ENCODE assay signal across 10 cellular contexts in the genomic region with DNA sequence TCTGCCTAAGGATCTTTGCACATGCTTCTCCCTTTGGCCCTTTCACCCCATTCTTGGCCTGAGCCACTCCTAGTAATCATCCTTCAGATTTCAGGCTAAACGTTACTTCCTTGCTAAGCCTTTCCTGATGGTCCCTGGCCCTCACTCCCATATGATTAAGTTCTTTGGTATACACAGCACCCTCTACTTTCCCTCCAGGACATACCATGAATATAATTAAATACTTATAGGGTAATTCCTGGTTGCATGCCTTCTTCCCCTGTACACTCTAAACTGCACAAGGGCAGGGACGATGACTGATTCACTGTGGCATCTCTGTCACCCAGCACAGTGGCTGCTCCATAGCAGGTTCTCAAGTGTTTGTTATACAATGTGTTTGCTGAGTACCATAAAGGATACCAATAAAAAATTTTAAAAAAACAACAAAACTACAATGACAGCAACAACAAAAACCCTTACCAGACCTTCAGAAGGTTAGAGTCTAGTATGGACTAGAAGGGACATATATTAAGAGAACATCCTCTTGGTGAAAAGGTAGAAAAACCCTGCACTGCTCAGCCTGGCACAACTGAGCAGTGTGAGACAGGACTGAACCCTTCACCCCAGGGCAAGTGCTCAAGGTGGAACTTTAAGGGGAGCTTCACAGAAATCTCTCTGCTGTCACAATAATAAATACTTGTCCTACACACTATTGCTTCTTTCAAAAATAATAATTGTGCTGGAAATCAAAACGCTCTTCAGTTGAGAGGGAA.
DNase-seq lines count a peak whose midpoint lies in the region; ATAC-seq and TF ChIP-seq lines count a peak whose summit lies in the region.
"Had no signal": no experiment of that assay in that cellular context is flagged by ENCODE, and none has a peak within 500 bp of the region (broad histone marks: within the 10 kb centered on the region; RNA-seq: fewer than 3 reads in every experiment).

No MANE protein-coding gene starts in this region.

- H3K27ac Mint-ChIP-seq in Caco-2 (ENCODE audit: unreplicated experiment) (peak overlapping the region; percentile 61), chondrocyte (ENCODE audit: unreplicated experiment) (peak overlapping the region; percentile 85), natural killer cell (peak overlapping the region; percentile 59 to 84)

- peak overlapping the region; percentile 81 for H4K91ac ChIP-seq in IMR-90 (ENCODE audit: insufficient read depth, low read depth, low read length)

- H3K79me1 ChIP-seq in IMR-90 (ENCODE audit: low read depth in 1 of 2, low read length in 2 of 2) = peaks cover 63 to 94% of the 10 kb centered on the region in 2 experiments

- DNase-seq in Caco-2 (no peak), IMR-90 (peak; percentile 66), chondrocyte (ENCODE audit: low spot score) (no peak), natural killer cell (no peak), NCI-H69 (lab: John Stamatoyannopoulos, UW) (no peak), lower leg skin (ENCODE audit: low spot score in 2 of 2) (no peak), NCI-H524 treated with DMSO at 0.1 percent for 48 hours (lab: John Stamatoyannopoulos, UW) (no peak)
- DNase-seq in stimulated activated CD4-positive, alpha-beta T cell treated with anti-CD3 and anti-CD28 coated beads, Interleukin-4, amount 100 ng/mL, for 4 hours = no peak
- DNase-seq: hippocampal formation, Kasumi-1 had no signal

- TF ChIP-seq RAD21 in IMR-90 (IDR thresholded peaks at IDR 0.05; ENCODE audit: low read length) = no peak

- WGBS in IMR-90 (ENCODE audit: extremely low coverage in 2 of 2, insufficient read length in 1 of 2), 2 experiments = no CpG with 5 or more reads among the region's 3 CpGs
- WGBS in lower leg skin, 2 donors = 69 to 74% methylated on average over 3 of the region's 3 CpGs

- no peaks in the 10 kb centered on the region for H3K27me3 Mint-ChIP-seq in Caco-2 (ENCODE audit: insufficient read depth, unreplicated experiment)
- no peaks in the 10 kb centered on the region for H3K27me3 Mint-ChIP-seq in chondrocyte (ENCODE audit: low read depth)
- no peaks in the 10 kb centered on the region for H3K27me3 Mint-ChIP-seq in natural killer cell (ENCODE audit: low read depth in 2 of 2)

- no peak for TF ChIP-seq CTCF in Caco-2 (IDR thresholded peaks at IDR 0.05; ENCODE audit: insufficient read depth in 1 of 2, low read depth in 1 of 2, low read length in 1 of 2, severe bottlenecking in 1 of 2, unreplicated experiment in 1 of 2)
- TF ChIP-seq CTCF in IMR-90 (conservative IDR thresholded peaks at IDR 0.05; ENCODE audit: low read depth, low read length) = no peak
- TF ChIP-seq CTCF in chondrocyte (IDR thresholded peaks at IDR 0.05) = no peak
- no peak for TF ChIP-seq CTCF in natural killer cell (IDR thresholded peaks at IDR 0.05)
- no peak for TF ChIP-seq CTCF in lower leg skin (IDR thresholded peaks at IDR 0.05)

- H2BK120ac ChIP-seq in IMR-90 (ENCODE audit: low read depth, low read length) = peak overlapping the region; percentile 64

- peak overlapping the region; percentile 71 for H2BK5ac ChIP-seq in IMR-90 (ENCODE audit: low read depth, low read length, poor library complexity, severe bottlenecking)

- H3K4me3 ChIP-seq in Caco-2 (ENCODE audit: low read depth, low read length) = no peak overlapping the region
- H3K4me3 ChIP-seq in IMR-90 (ENCODE audit: insufficient read depth, low read depth, low read length) = no peak overlapping the region
- no peak overlapping the region for H3K4me3 ChIP-seq in lower leg skin (ENCODE audit: low read depth, poor library complexity, severe bottlenecking)

- H2AK5ac ChIP-seq in IMR-90 (ENCODE audit: low read depth, low read length) = peak overlapping the region; percentile 75; the same call in 1 of the 2 replicates

- H3K27me3 ChIP-seq in Caco-2 (replicated peaks; ENCODE audit: control insufficient read depth, insufficient read depth, low read length) (no peaks in the 10 kb centered on the region), IMR-90 (ENCODE audit: control insufficient read depth, insufficient read depth, low read length) (no peaks in the 10 kb centered on the region)

- peak overlapping the region; percentile 37; the same call in 2 of the 3 replicates for H2BK15ac ChIP-seq in IMR-90 (ENCODE audit: low read depth, low read length)

- H2AFZ ChIP-seq in IMR-90 (replicated peaks; ENCODE audit: low read length, poor library complexity) = no peak overlapping the region

- CTCF ChIA-PET in Caco-2 (lab: Charles Lee) (no interaction called here), IMR-90 (lab: Yijun Ruan, JAX) (interaction anchor here (1.5 kb wide), 1 partner anchor 157 kb away, joined by 4 read pairs; no protein-coding TSS in a partner anchor)

- H3K4me1 Mint-ChIP-seq in Caco-2 (ENCODE audit: low read depth, unreplicated experiment) (peaks cover 33% of the 10 kb centered on the region), chondrocyte (ENCODE audit: low read depth) (peaks cover 70% of the 10 kb centered on the region), natural killer cell (peaks cover 88 to 89% of the 10 kb centered on the region in 2 donors)

- H3K9me3 ChIP-seq in Caco-2 (no peaks in the 10 kb centered on the region), IMR-90 (ENCODE audit: control insufficient read depth, insufficient read depth, low read length) (no peaks in the 10 kb centered on the region)

- H4K8ac ChIP-seq in IMR-90 (ENCODE audit: low read depth in 2 of 2, low read length in 2 of 2) = peak overlapping the region; percentile 4 to 85; a peak in 2 of 4 replicates

- H3K23ac ChIP-seq in IMR-90 (ENCODE audit: low read depth, low read length) = peak overlapping the region; percentile 73

- H3K4me1 ChIP-seq in Caco-2 = peaks cover 37% of the 10 kb centered on the region
- H3K4me1 ChIP-seq in IMR-90 (ENCODE audit: control insufficient read depth, insufficient read depth, low read length) = peaks cover 25% of the 10 kb centered on the region

- peak overlapping the region; percentile 73 for H2BK20ac ChIP-seq in IMR-90 (ENCODE audit: low read depth, low read length)

- intact Hi-C loops in Caco-2 (cut with micrococcal nuclease; ENCODE audit: unreplicated experiment) = no loop called here
- intact Hi-C loops in IMR-90 (cut with micrococcal nuclease) = loop anchor here (5.0 kb wide), 1 partner anchor 75 kb away; the partner anchor contains the start of gene AAK1
- intact Hi-C loops in natural killer cell (cut with micrococcal nuclease) = no loop called here
- intact Hi-C loops in lower leg skin (cut with DNase I; ENCODE audit: low total_unique reads) = no loop called here

- dilution Hi-C loops in IMR-90 (cut with HindIII; ENCODE audit: low sequenced_read_pairs, unreplicated experiment) = no loop called here

- peak overlapping the region; percentile 36; the same call in 1 of the 2 replicates for H3K56ac ChIP-seq in IMR-90 (ENCODE audit: extremely low read depth, insufficient read depth, low read length)

- H4K20me1 ChIP-seq in IMR-90 (ENCODE audit: insufficient read depth, low read length) = peaks cover 61% of the 10 kb centered on the region

- H3K9me1 ChIP-seq in IMR-90 (ENCODE audit: insufficient read depth, low read length) = peaks cover 45% of the 10 kb centered on the region

- H4K5ac ChIP-seq in IMR-90 (ENCODE audit: low read depth, low read length) = no peak overlapping the region

- H3K9me3 Mint-ChIP-seq in Caco-2 (ENCODE audit: unreplicated experiment) (no peaks in the 10 kb centered on the region), chondrocyte (ENCODE audit: low read depth) (no peaks in the 10 kb centered on the region), natural killer cell (no peaks in the 10 kb centered on the region)

- no peak overlapping the region; the same call in 1 of the 2 replicates for H3K9ac ChIP-seq in IMR-90 (ENCODE audit: low read depth, low read length)

- peak overlapping the region; percentile 67; the same call in 1 of the 2 replicates for H3K18ac ChIP-seq in IMR-90 (ENCODE audit: low read depth, low read length)

- peak overlapping the region; percentile 13 for H2AK9ac ChIP-seq in IMR-90 (replicated peaks; ENCODE audit: low read depth, low read length, poor library complexity)

- POLR2A ChIA-PET in Caco-2 (lab: Charles Lee) = no interaction called here
- POLR2A ChIA-PET in IMR-90 (lab: Charles Lee; ENCODE audit: unreplicated experiment) = no interaction called here

- in situ Hi-C loops in IMR-90 (cut with MboI; ENCODE audit: low sequenced_read_pairs) = loop anchor here (10.0 kb wide), 1 partner anchor 247 kb away; no protein-coding TSS in a partner anchor

- BruUV-seq in Caco-2 (replicated peaks; lab: Mats Ljungman, UMichigan) (no TSS peak), IMR-90 (replicated peaks; lab: Mats Ljungman, UMichigan) (no TSS peak)

- TF ChIP-seq POLR2A in IMR-90 (IDR thresholded peaks at IDR 0.05; ENCODE audit: low read depth, low read length) (no peak), lower leg skin (IDR thresholded peaks at IDR 0.05) (no peak)

- H3K14ac ChIP-seq in IMR-90 (replicated peaks; ENCODE audit: low read depth, low read length) = peak overlapping the region; percentile 71; the same call in 1 of the 2 replicates

- H3K4me3 Mint-ChIP-seq in Caco-2 (ENCODE audit: unreplicated experiment) (no peak overlapping the region), chondrocyte (ENCODE audit: unreplicated experiment) (no peak overlapping the region), natural killer cell (peak overlapping the region; percentile 18)

- H3K4me2 ChIP-seq in IMR-90 (ENCODE audit: low read depth, low read length) = peak overlapping the region; percentile 30; the same call in 1 of the 2 replicates

- H3K27ac ChIP-seq in IMR-90 (ENCODE audit: insufficient read depth, low read length) = peak overlapping the region; percentile 22

- peak overlapping the region; percentile 59 for H3K4ac ChIP-seq in IMR-90 (ENCODE audit: low read depth, low read length)

- ATAC-seq in IMR-90 (ENCODE audit: low read depth) (peak; percentile 83), natural killer cell (no peak)

- H3K36me3 ChIP-seq in Caco-2 (ENCODE audit: control insufficient read depth, insufficient read depth, low read length) (no peaks in the 10 kb centered on the region), IMR-90 (ENCODE audit: control insufficient read depth, insufficient read depth, low read length) (peaks cover 2% of the 10 kb centered on the region; the same call in 1 of the 2 replicates)

- H3K36me3 Mint-ChIP-seq in Caco-2 (ENCODE audit: insufficient read depth, unreplicated experiment) = peaks cover 2% of the 10 kb centered on the region
- H3K36me3 Mint-ChIP-seq in chondrocyte (ENCODE audit: low read depth) = peaks cover 2% of the 10 kb centered on the region
- H3K36me3 Mint-ChIP-seq in natural killer cell = no peaks in the 10 kb centered on the region

TF ChIP-seq in IMR-90, 13 proteins besides CTCF, POLR2A, EP300 and RAD21 (continues in another document):
- TF ChIP-seq FOS (IDR thresholded peaks at IDR 0.05; ENCODE audit: low read depth, low read length) = no peak
- TF ChIP-seq RFX5 (IDR thresholded peaks at IDR 0.05; ENCODE audit: low read depth, low read length) = no peak
- TF ChIP-seq MAFK (IDR thresholded peaks at IDR 0.05; ENCODE audit: low read depth, low read length) = no peak
- no peak for TF ChIP-seq NFE2L2 (IDR thresholded peaks at IDR 0.05; ENCODE audit: low read depth, low read length)
- TF ChIP-seq MXI1 (IDR thresholded peaks at IDR 0.05; ENCODE audit: borderline replicate concordance, low read depth, low read length) = no peak
- no peak for TF ChIP-seq SMC3 (IDR thresholded peaks at IDR 0.05; ENCODE audit: low read depth, low read length)
